ENCODE assay signal across 19 cellular contexts in genomic region chr6:64930664-64931063, GRCh38.
"Had no signal": no experiment of that assay in that cellular context is flagged by ENCODE, and none has a peak within 500 bp of the region (broad histone marks: within the 10 kb centered on the region; RNA-seq: fewer than 3 reads in every experiment).

No MANE protein-coding gene starts in this region.

- H3K36me3 ChIP-seq: ascending aorta, colonic mucosa, prostate gland, right atrium auricular region, tibial artery, WERI-Rb-1 had no signal

- ATAC-seq: activated T-cell treated with anti-CD3 and anti-CD28 coated beads, Interleukin-2, amount 50 U/mL, for 72 hours; left lobe of liver had no signal

- H3K4me1 ChIP-seq: ascending aorta, colonic mucosa, prostate gland, right atrium auricular region, tibial artery had no signal

- H3K9me3 ChIP-seq: ascending aorta, colonic mucosa, prostate gland, right atrium auricular region, tibial artery had no signal

- H3K27me3 ChIP-seq: ascending aorta, colonic mucosa, right atrium auricular region, tibial artery had no signal

- H3K4me3 ChIP-seq: ascending aorta, colonic mucosa, lung, prostate gland, right atrium auricular region, tibial artery had no signal

- H3K27ac ChIP-seq: ascending aorta, colonic mucosa, epithelial cell of prostate, prostate gland, right atrium auricular region, tibial artery, WERI-Rb-1 had no signal

- DNase-seq: activated CD4-positive, alpha-beta T cell treated with anti-CD3 and anti-CD28 coated beads for 1 hour; activated CD8-positive, alpha-beta memory T cell treated with anti-CD3 and anti-CD28 coated beads for 24 hours; activated effector memory CD4-positive, alpha-beta T cell treated with anti-CD3 and anti-CD28 coated beads, Interleukin-2, amount 50 U/mL, for 16 hours; activated T-cell treated with anti-CD3 and anti-CD28 coated beads, Interleukin-2, amount 50 U/mL, for 72 hours; colonic mucosa; endodermal cell; foreskin melanocyte; midbrain; nephron progenitor cell; stimulated activated CD4-positive, alpha-beta T cell treated with anti-CD3 and anti-CD28 coated beads, Interleukin-2, amount 100 ng/mL, for 24 hours; stimulated activated naive CD4-positive, alpha-beta T cell treated with Interleukin-2 at 50 U/mL for 16 hours; tibial artery; WERI-Rb-1 had no signal
